Comparison of ENCODE assay signal across 21 cellular contexts in genomic region chr5:52580921-52581320, GRCh38.
DNase-seq lines count a peak whose midpoint lies in the region; ATAC-seq, FAIRE-seq and TF ChIP-seq lines count a peak whose summit lies in the region.
"Had no signal": no experiment of that assay in that cellular context is flagged by ENCODE, and none has a peak within 500 bp of the region (broad histone marks: within the 10 kb centered on the region; RNA-seq: fewer than 3 reads in every experiment).

No MANE protein-coding gene starts in this region.

- no peak overlapping the region for H3K4me2 ChIP-seq in astrocyte (ENCODE audit: low read length)
- no peak overlapping the region for H3K4me2 ChIP-seq in smooth muscle cell

- H3K27ac ChIP-seq in astrocyte (ENCODE audit: low read depth, low read length) = no peak overlapping the region
- H3K27ac ChIP-seq in smooth muscle cell (ENCODE audit: low read depth) = no peak overlapping the region

- H3K4me1 ChIP-seq in BE2C (peaks cover 9% of the 10 kb centered on the region), astrocyte (ENCODE audit: insufficient read depth, low read length) (no peaks in the 10 kb centered on the region), smooth muscle cell (ENCODE audit: low read depth) (no peaks in the 10 kb centered on the region)

- H3K27ac Mint-ChIP-seq in astrocyte (ENCODE audit: unreplicated experiment) = no peak overlapping the region
- H3K27ac Mint-ChIP-seq: activated naive CD4-positive, alpha-beta T cell treated with anti-CD3 and anti-CD28 coated beads for 36 hours; stimulated activated effector memory CD8-positive, alpha-beta T cell treated with anti-CD3 and anti-CD28 coated beads, Interleukin-12 subunit alpha, Interleukin-12 subunit beta, amount 100 ng/mL, for 72 hours; T-helper 1 cell treated with Interleukin-12 subunit alpha and Interleukin-12 subunit beta and Interleukin-4 antibody, amounts not matched to agents 30 μg/mL and 1 μg/mL, for 36 hours had no signal

- no peaks in the 10 kb centered on the region for H3K4me1 Mint-ChIP-seq in astrocyte (ENCODE audit: low read depth, unreplicated experiment)
- H3K4me1 Mint-ChIP-seq: central memory CD8-positive, alpha-beta T cell; stimulated activated effector memory CD8-positive, alpha-beta T cell treated with anti-CD3 and anti-CD28 coated beads, Interleukin-12 subunit alpha, Interleukin-12 subunit beta, amount 100 ng/mL, for 72 hours had no signal

- ATAC-seq in HG03354 (IDR thresholded peaks at IDR 0.05; ENCODE audit: poor library complexity, severe bottlenecking, unreplicated experiment) = no peak
- ATAC-seq: stimulated activated effector memory CD8-positive, alpha-beta T cell treated with anti-CD3 and anti-CD28 coated beads, Interleukin-12 subunit alpha, Interleukin-12 subunit beta, amount 100 ng/mL, for 72 hours had no signal

- no peaks in the 10 kb centered on the region for H3K27me3 Mint-ChIP-seq in astrocyte (ENCODE audit: low read depth, unreplicated experiment)

- no peaks in the 10 kb centered on the region for H3K36me3 Mint-ChIP-seq in astrocyte (ENCODE audit: low read depth, unreplicated experiment)
- H3K36me3 Mint-ChIP-seq: stimulated activated effector memory CD8-positive, alpha-beta T cell treated with anti-CD3 and anti-CD28 coated beads, Interleukin-12 subunit alpha, Interleukin-12 subunit beta, amount 100 ng/mL, for 72 hours had no signal

- TF ChIP-seq CTCF in BE2C (IDR thresholded peaks at IDR 0.05; ENCODE audit: low read depth, low read length) (no peak), astrocyte (IDR thresholded peaks at IDR 0.05; ENCODE audit: insufficient read depth, low read depth, low read length) (no peak), smooth muscle cell (IDR thresholded peaks at IDR 0.05; ENCODE audit: borderline replicate concordance, insufficient read depth, poor library complexity, severe bottlenecking) (no peak)

- WGBS in smooth muscle cell (ENCODE audit: low lambda C conversion rate) = 95% methylated on average over 2 of the region's 2 CpGs

- no peak overlapping the region for H3K4me3 Mint-ChIP-seq in astrocyte (ENCODE audit: unreplicated experiment)
- H3K4me3 Mint-ChIP-seq: activated naive CD4-positive, alpha-beta T cell treated with anti-CD3 and anti-CD28 coated beads for 36 hours; central memory CD8-positive, alpha-beta T cell; stimulated activated effector memory CD8-positive, alpha-beta T cell treated with anti-CD3 and anti-CD28 coated beads, Interleukin-12 subunit alpha, Interleukin-12 subunit beta, amount 100 ng/mL, for 72 hours; T-helper 1 cell treated with Interleukin-12 subunit alpha and Interleukin-12 subunit beta and Interleukin-4 antibody, amounts not matched to agents 30 μg/mL and 1 μg/mL, for 36 hours had no signal

- H3F3A ChIP-seq in smooth muscle cell (ENCODE audit: low read depth) = no peaks in the 10 kb centered on the region

- no peaks in the 10 kb centered on the region for H3K27me3 ChIP-seq in BE2C
- no peaks in the 10 kb centered on the region for H3K27me3 ChIP-seq in astrocyte (ENCODE audit: insufficient read depth, low read length)
- no peaks in the 10 kb centered on the region for H3K27me3 ChIP-seq in smooth muscle cell (ENCODE audit: low read depth)

- H4K20me1 ChIP-seq in astrocyte (ENCODE audit: insufficient read depth, low read length) (no peaks in the 10 kb centered on the region), smooth muscle cell (ENCODE audit: low read depth) (no peaks in the 10 kb centered on the region)

- no peaks in the 10 kb centered on the region; the same call in 1 of the 2 replicates for H3K9me3 ChIP-seq in BE2C
- no peaks in the 10 kb centered on the region for H3K9me3 ChIP-seq in astrocyte (ENCODE audit: insufficient read depth, low read depth, low read length)
- no peaks in the 10 kb centered on the region for H3K9me3 ChIP-seq in smooth muscle cell (replicated peaks; ENCODE audit: low read depth)

- H2AFZ ChIP-seq in astrocyte (ENCODE audit: low read depth, low read length) = no peak overlapping the region
- H2AFZ ChIP-seq in smooth muscle cell (ENCODE audit: low read depth) = no peak overlapping the region

- DNase-seq in BE2C = peak; percentile 43
- peak; percentile 15 for DNase-seq in HPDE6-E6E7 (ENCODE audit: extremely low spot score)
- DNase-seq in astrocyte (ENCODE audit: low read depth) = peak; percentile 35
- peak; percentile 56 for DNase-seq in iris pigment epithelial cell (ENCODE audit: low read depth)
- no peak for DNase-seq in medulla oblongata (ENCODE audit: extremely low spot score)
- DNase-seq in posterior vena cava (ENCODE audit: low spot score) = no peak
- no peak for DNase-seq in smooth muscle cell (lab: John Stamatoyannopoulos, UW; ENCODE audit: unreplicated experiment)
- DNase-seq: activated CD4-positive, CD25-positive, alpha-beta regulatory T cell treated with anti-CD3 and anti-CD28 coated beads, Interleukin-2, amount 50 U/mL, for 72 hours; activated naive CD4-positive, alpha-beta T cell treated with anti-CD3 and anti-CD28 coated beads for 36 hours; DMS153; GOT3; head of caudate nucleus; Karpas-422; NCI-H187; NCI-H524 treated with DMSO at 0.1 percent for 48 hours; trophoblast cell had no signal

- no peak for FAIRE-seq in astrocyte (lab: Jason Lieb, UNC)
- FAIRE-seq: islet of Langerhans had no signal

- H3K79me2 ChIP-seq in astrocyte (ENCODE audit: insufficient read depth, low read length) (no peaks in the 10 kb centered on the region), smooth muscle cell (ENCODE audit: low read depth) (no peaks in the 10 kb centered on the region)

- no peaks in the 10 kb centered on the region for H3K36me3 ChIP-seq in BE2C
- H3K36me3 ChIP-seq in astrocyte (ENCODE audit: insufficient read depth, low read length) = no peaks in the 10 kb centered on the region
- H3K36me3 ChIP-seq in smooth muscle cell (ENCODE audit: low read depth) = no peaks in the 10 kb centered on the region

- H3K4me3 ChIP-seq in BE2C (ENCODE audit: low read depth, low read length) (no peak overlapping the region), astrocyte (ENCODE audit: insufficient read depth, low read depth, low read length) (no peak overlapping the region), smooth muscle cell (no peak overlapping the region)

- no peaks in the 10 kb centered on the region for H3K9me3 Mint-ChIP-seq in astrocyte (ENCODE audit: unreplicated experiment)
- H3K9me3 Mint-ChIP-seq: activated naive CD4-positive, alpha-beta T cell treated with anti-CD3 and anti-CD28 coated beads for 36 hours; central memory CD8-positive, alpha-beta T cell; stimulated activated effector memory CD8-positive, alpha-beta T cell treated with anti-CD3 and anti-CD28 coated beads, Interleukin-12 subunit alpha, Interleukin-12 subunit beta, amount 100 ng/mL, for 72 hours; T-helper 1 cell treated with Interleukin-12 subunit alpha and Interleukin-12 subunit beta and Interleukin-4 antibody, amounts not matched to agents 30 μg/mL and 1 μg/mL, for 36 hours had no signal

- intact Hi-C loops in posterior vena cava (cut with DNase I) = no loop called here

- H3K9ac ChIP-seq in astrocyte (ENCODE audit: low read length) = no peak overlapping the region
- H3K9ac ChIP-seq in smooth muscle cell (ENCODE audit: low read depth) = no peak overlapping the region

Comparison
In these comparisons a context has a peak if more than half of its experiments do, and no peak if none do; other contexts are left out.
1. DNase-seq: peak in BE2C (single experiment), HPDE6-E6E7 (single experiment), astrocyte (single experiment) and iris pigment epithelial cell (single experiment); none in medulla oblongata (single experiment), posterior vena cava (single experiment) and smooth muscle cell (single experiment).